In the genomic region with DNA sequence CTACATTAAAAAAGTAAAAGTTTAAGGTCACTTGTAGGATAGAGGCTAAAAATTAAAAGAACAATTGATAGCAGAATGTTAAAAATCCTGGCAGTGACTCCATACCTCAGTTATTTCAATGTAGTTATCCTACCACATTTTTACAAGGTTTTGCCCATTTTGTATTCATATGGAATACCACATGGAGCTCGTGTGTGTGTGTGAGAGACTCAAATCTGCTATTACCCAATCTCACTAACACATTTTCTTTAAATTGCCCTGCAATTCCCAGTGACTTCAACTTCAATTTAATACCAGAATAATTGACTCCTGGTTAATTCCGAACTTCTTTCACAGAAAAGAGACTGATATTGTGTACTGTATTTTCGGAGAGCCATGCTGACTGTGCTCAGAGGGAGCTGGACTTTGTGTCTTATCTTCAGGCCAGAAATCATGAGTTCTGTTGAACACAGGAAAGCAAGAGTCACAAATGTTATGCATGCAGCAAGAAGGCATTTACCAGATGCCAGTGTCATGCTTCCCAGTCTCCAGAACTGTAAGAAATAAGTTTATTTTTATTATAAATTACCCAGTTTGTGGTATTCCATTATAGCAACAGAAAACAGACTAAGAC, we compare ENCODE assay signal across 14 cellular contexts.
"Had no signal": no experiment of that assay in that cellular context is flagged by ENCODE, and none has a peak within 500 bp of the region (broad histone marks: within the 10 kb centered on the region; RNA-seq: fewer than 3 reads in every experiment).

No MANE protein-coding gene starts in this region.

- H3K4me1 ChIP-seq: lower lobe of right lung, right lobe of liver, stomach, testis, upper lobe of right lung had no signal

- H3K4me3 ChIP-seq: lower lobe of right lung, ovary, right lobe of liver, stomach, testis, upper lobe of right lung had no signal

- H3K27ac ChIP-seq: lower lobe of right lung, ovary, right lobe of liver, stomach, testis, upper lobe of right lung had no signal

- DNase-seq: activated CD4-positive, alpha-beta T cell treated with anti-CD3 and anti-CD28 coated beads, Interleukin-2, amount 50 U/mL, for 4 hours; activated naive CD4-positive, alpha-beta T cell treated with anti-CD3 and anti-CD28 coated beads, Interleukin-2, amount 10 ng/mL, durations not matched to agents 7 days and 5 days; activated T-cell treated with anti-CD3 and anti-CD28 coated beads, Interleukin-2, amount 50 U/mL, for 24 hours; erythroblast; foreskin melanocyte; head of caudate nucleus; lower lobe of right lung; midbrain; ovary; right lobe of liver; stimulated activated CD4-positive, alpha-beta T cell treated with anti-CD3 and anti-CD28 coated beads, Interleukin-2, amount 100 ng/mL, for 24 hours; stomach; testis; upper lobe of right lung had no signal

- H3K9me3 ChIP-seq: lower lobe of right lung, ovary, right lobe of liver, stomach, testis, upper lobe of right lung had no signal

- H3K27me3 ChIP-seq: ovary, right lobe of liver, stomach, testis, upper lobe of right lung had no signal

- ATAC-seq: lower lobe of right lung, upper lobe of right lung had no signal

- H3K36me3 ChIP-seq: lower lobe of right lung, ovary, right lobe of liver, stomach, upper lobe of right lung had no signal
